Comparison of ENCODE assay signal across 7 cellular contexts in genomic region chr22:36454916-36455570, GRCh38. TPM values are rescaled to one million over a fixed set of nuclear protein-coding genes. Genes with fewer than 3 reads are reported as not detected.
DNase-seq lines count a peak whose midpoint lies in the region; ATAC-seq and TF ChIP-seq lines count a peak whose summit lies in the region.

No MANE protein-coding gene starts in this region.

- no peaks in the 10 kb centered on the region for H3K9me3 ChIP-seq in right lobe of liver

- peaks cover 0 to 32% (median 12%) of the 10 kb centered on the region in 4 donors for H3K4me1 ChIP-seq in right lobe of liver

- no peaks in the 10 kb centered on the region for H3K36me3 ChIP-seq in right lobe of liver

- TF ChIP-seq CTCF in right lobe of liver (IDR thresholded peaks at IDR 0.05): peak in 1 of 4 donors; percentile 18

- ATAC-seq in GM18519 (IDR thresholded peaks at IDR 0.05; ENCODE audit: low FRiP score, unreplicated experiment) (peak; percentile 52), HG03135 (IDR thresholded peaks at IDR 0.05; ENCODE audit: unreplicated experiment) (peak; percentile 45), right lobe of liver (peak; percentile 75 to 87 (median 86))

- DNase-seq in NCI-H526 (lab: John Stamatoyannopoulos, UW): peak; percentile 67 to 94
- peak; percentile 97 for DNase-seq in activated CD4-positive, alpha-beta T cell treated with anti-CD3 and anti-CD28 coated beads, Interleukin-2, amount 50 U/mL, for 48 hours
- DNase-seq in dermis blood vessel endothelial cell: peak; percentile 97
- peak; percentile 95 to 97 (median 96) for DNase-seq in right lobe of liver
- DNase-seq in stimulated activated CD4-positive, alpha-beta T cell treated with anti-CD3 and anti-CD28 coated beads, Interleukin-4, amount 100 ng/mL, for 1 hour: peak; percentile 96

- H3K4me3 ChIP-seq in right lobe of liver: peak overlapping the region; percentile 43 to 50 (median 45)

- H3K27me3 ChIP-seq in right lobe of liver: no peaks in the 10 kb centered on the region

- no CpG with 5 or more reads among the region's 61 CpGs for WGBS in right lobe of liver (ENCODE audit: insufficient coverage, low coverage, low lambda C conversion rate, missing lambda C conversion rate)

- peak overlapping the region; percentile 86 to 96 (median 90) for H3K27ac ChIP-seq in right lobe of liver

- peak; percentile 74 for TF ChIP-seq POLR2A in right lobe of liver (IDR thresholded peaks at IDR 0.05)

- intact Hi-C loops in right lobe of liver (cut with DNase I): no loop called here

RNA-seq across cellular contexts. Expression of gene TXN2, which starts 26.4 kb away (rescaled TPM):
- 22.0 and 30.3 TPM in 2 replicates for total RNA-seq in dermis blood vessel endothelial cell
- 10 to 100 TPM; 56.0 to 94.8 (median 67.2) TPM for total RNA-seq in right lobe of liver

RNA-seq across cellular contexts. Expression of gene FOXRED2, which starts 51.8 kb away (rescaled TPM):
- total RNA-seq in dermis blood vessel endothelial cell (8.7 and 11.5 TPM in 2 replicates), right lobe of liver (10 to 100 TPM in 4 of 6 experiments, 1 to 10 TPM in 2; 9.6 to 14.0 (median 11.8) TPM)

Comparison
In these comparisons a context has a peak if more than half of its experiments do, and no peak if none do; other contexts are left out.
1. Peak in every context shown above with its lines: DNase-seq, ATAC-seq, H3K4me3 ChIP-seq and H3K27ac ChIP-seq.